10 cellular contexts compared by ENCODE assay signal in the genomic region with DNA sequence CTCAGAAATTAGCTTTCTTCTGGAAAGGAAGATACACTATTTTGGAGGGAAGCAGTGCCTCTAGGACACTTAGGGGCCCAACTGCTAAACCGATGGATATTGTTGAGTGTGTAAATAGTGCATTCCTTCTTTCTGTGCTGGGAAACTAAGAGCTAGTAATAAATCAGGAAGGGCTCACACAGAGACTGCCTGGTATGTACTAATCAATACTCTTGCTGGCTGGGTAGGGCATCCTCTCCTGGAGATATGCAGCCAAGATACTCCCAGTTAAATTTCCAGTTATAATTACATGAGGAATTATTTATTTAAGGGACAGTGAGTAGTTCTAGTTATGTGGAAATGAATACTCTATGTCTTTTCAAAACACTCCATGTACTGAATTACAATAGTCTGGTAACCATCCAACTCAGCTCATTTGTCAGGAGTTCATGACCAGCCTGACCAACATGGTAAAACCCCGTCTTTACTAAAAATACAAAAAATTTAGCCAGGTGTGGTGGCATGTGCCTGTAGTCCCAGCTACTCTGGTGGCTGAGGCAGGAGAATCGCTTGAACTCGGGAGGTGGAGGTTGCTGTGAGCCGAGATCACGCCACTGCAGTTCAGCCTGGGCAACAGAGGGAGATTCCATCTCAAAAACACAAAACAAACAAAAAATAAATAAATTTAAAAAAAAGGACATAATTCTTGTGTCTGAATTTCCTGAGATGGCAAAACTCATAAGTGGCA.
DNase-seq lines count a peak whose midpoint lies in the region; ATAC-seq and TF ChIP-seq lines count a peak whose summit lies in the region.
"Had no signal": no experiment of that assay in that cellular context is flagged by ENCODE, and none has a peak within 500 bp of the region (broad histone marks: within the 10 kb centered on the region; RNA-seq: fewer than 3 reads in every experiment).

No MANE protein-coding gene starts in this region.

- peaks cover 32% of the 10 kb centered on the region for H3K79me2 ChIP-seq in neural progenitor cell (ENCODE audit: low read depth)

- peak overlapping the region; percentile 78 for H3K4me3 Mint-ChIP-seq in activated T-cell treated with anti-CD3 and anti-CD28 coated beads, Interleukin-2, amount 50 U/mL, for 24 hours
- peak overlapping the region; percentile 64 for H3K4me3 Mint-ChIP-seq in neural progenitor cell

- H3K18ac ChIP-seq in IMR-90 (ENCODE audit: low read depth, low read length): no peak overlapping the region

- H2AK5ac ChIP-seq in IMR-90 (ENCODE audit: low read depth, low read length): no peak overlapping the region

- no peak for DNase-seq in activated T-cell treated with anti-CD3 and anti-CD28 coated beads, Interleukin-2, amount 50 U/mL, for 24 hours
- DNase-seq in activated T-cell treated with anti-CD3 and anti-CD28 coated beads for 4 hours (no peak), IMR-90 (no peak), neural progenitor cell (ENCODE audit: low spot score) (no peak), transverse colon (no peak)
- DNase-seq in activated CD4-positive, CD25-positive, alpha-beta regulatory T cell (lab: John Stamatoyannopoulos, UW): no peak
- no peak for DNase-seq in activated CD4-positive, CD25-positive, alpha-beta regulatory T cell treated with anti-CD3 and anti-CD28 coated beads, Interleukin-2, amount 50 U/mL, for 72 hours
- DNase-seq: NCI-H1694 treated with DMSO at 0.1 percent for 48 hours had no signal

- no peak overlapping the region for H2BK15ac ChIP-seq in IMR-90 (ENCODE audit: low read depth, low read length)

- H4K20me1 ChIP-seq in IMR-90 (ENCODE audit: insufficient read depth, low read length): no peaks in the 10 kb centered on the region
- H4K20me1 ChIP-seq in neural progenitor cell (ENCODE audit: low read depth): peaks cover 6% of the 10 kb centered on the region

- POLR2A ChIA-PET in IMR-90 (lab: Charles Lee; ENCODE audit: unreplicated experiment): interaction anchor here (1.5 kb wide), 1 partner anchor 81 kb away, joined by 5 read pairs; a partner anchor contains a TSS

- H3K27me3 ChIP-seq in IMR-90 (ENCODE audit: control insufficient read depth, insufficient read depth, low read length): no peaks in the 10 kb centered on the region
- no peaks in the 10 kb centered on the region for H3K27me3 ChIP-seq in neural progenitor cell
- H3K27me3 ChIP-seq in transverse colon: peaks cover 23% of the 10 kb centered on the region

- H3K27ac ChIP-seq in IMR-90 (ENCODE audit: insufficient read depth, low read length): no peak overlapping the region; the same call in 1 of the 2 replicates
- H3K27ac ChIP-seq in VCaP: peak overlapping the region; percentile 88
- peak overlapping the region; percentile 47 for H3K27ac ChIP-seq in neural progenitor cell
- H3K27ac ChIP-seq in transverse colon: peak overlapping the region in 1 of 4 donors; percentile 94

- H3K4me2 ChIP-seq in IMR-90 (ENCODE audit: low read depth, low read length) (peak overlapping the region; percentile 45), neural progenitor cell (peak overlapping the region; percentile 84)

- in situ Hi-C loops in IMR-90 (cut with MboI; ENCODE audit: low sequenced_read_pairs): loop anchor here (10.0 to 25.0 kb wide), 2 partner anchors 1500 to 1777 kb away; a partner anchor contains a TSS
- in situ Hi-C loops in transverse colon (cut with MboI; ENCODE audit: low pct_ligation_motif_present in 1 of 4, low pct_unique_long_range_greater_than_20kb in 1 of 4, low sequenced_read_pairs in 3 of 4): loop anchor here in 3 of 4 donors (25.0 kb wide), 1 partner anchor 1775 kb away; a partner anchor contains a TSS

- H2AK9ac ChIP-seq in IMR-90 (replicated peaks; ENCODE audit: low read depth, low read length, poor library complexity): no peak overlapping the region

- peak overlapping the region; percentile 26; the same call in 1 of the 2 replicates for H4K5ac ChIP-seq in IMR-90 (ENCODE audit: low read depth, low read length)

- no peak overlapping the region for H2AFZ ChIP-seq in IMR-90 (replicated peaks; ENCODE audit: low read length, poor library complexity)
- H2AFZ ChIP-seq in neural progenitor cell (replicated peaks): no peak overlapping the region

- no peak overlapping the region for H3K56ac ChIP-seq in IMR-90 (ENCODE audit: extremely low read depth, insufficient read depth, low read length)

- H3K36me3 ChIP-seq in IMR-90 (ENCODE audit: control insufficient read depth, insufficient read depth, low read length) (no peaks in the 10 kb centered on the region), neural progenitor cell (no peaks in the 10 kb centered on the region), transverse colon (no peaks in the 10 kb centered on the region)

- no peaks in the 10 kb centered on the region for H3K79me1 ChIP-seq in IMR-90 (ENCODE audit: low read depth in 1 of 2, low read length in 2 of 2)

- peaks cover 82% of the 10 kb centered on the region for H3F3A ChIP-seq in neural progenitor cell (ENCODE audit: low read depth)

- 0% methylated on average over 1 of the region's 6 CpGs; no CpG with 5 or more reads in 1 of the 2 experiments for whole genome bisulfite sequencing in IMR-90 (ENCODE audit: extremely low coverage in 2 of 2, insufficient read length in 1 of 2), 2 experiments
- 72 to 80% methylated on average over 5 to 6 of the region's 6 CpGs for WGBS in transverse colon (ENCODE audit: low coverage in 1 of 2), 2 donors

- H3K9me3 Mint-ChIP-seq in activated T-cell treated with anti-CD3 and anti-CD28 coated beads, Interleukin-2, amount 50 U/mL, for 24 hours: no peaks in the 10 kb centered on the region
- H3K9me3 Mint-ChIP-seq in neural progenitor cell: no peaks in the 10 kb centered on the region

- 0 out of 2 replicates have a peak overlapping the region, but pooled peaks have one; percentile 30 for H3K4ac ChIP-seq in IMR-90 (ENCODE audit: low read depth, low read length)

- no peak overlapping the region for H2BK120ac ChIP-seq in IMR-90 (ENCODE audit: low read depth, low read length)

- peaks cover 65% of the 10 kb centered on the region for H3K4me1 Mint-ChIP-seq in activated T-cell treated with anti-CD3 and anti-CD28 coated beads, Interleukin-2, amount 50 U/mL, for 24 hours (ENCODE audit: low read depth)
- H3K4me1 Mint-ChIP-seq in neural progenitor cell: peaks cover 54% of the 10 kb centered on the region

- dilution Hi-C loops in IMR-90 (cut with HindIII; ENCODE audit: low sequenced_read_pairs, unreplicated experiment): no loop called here

- H3K9me3 ChIP-seq in IMR-90 (ENCODE audit: control insufficient read depth, insufficient read depth, low read length): no peaks in the 10 kb centered on the region
- no peaks in the 10 kb centered on the region for H3K9me3 ChIP-seq in neural progenitor cell (ENCODE audit: low read depth)
- H3K9me3 ChIP-seq in transverse colon: no peaks in the 10 kb centered on the region

- no peak overlapping the region for H3K14ac ChIP-seq in IMR-90 (replicated peaks; ENCODE audit: low read depth, low read length)

- H3K36me3 Mint-ChIP-seq in activated T-cell treated with anti-CD3 and anti-CD28 coated beads, Interleukin-2, amount 50 U/mL, for 24 hours (ENCODE audit: low read depth): peaks cover 14% of the 10 kb centered on the region
- no peaks in the 10 kb centered on the region for H3K36me3 Mint-ChIP-seq in neural progenitor cell

- peak overlapping the region; percentile 81 for H3K27ac Mint-ChIP-seq in activated T-cell treated with anti-CD3 and anti-CD28 coated beads, Interleukin-2, amount 50 U/mL, for 24 hours
- H3K27ac Mint-ChIP-seq in neural progenitor cell: peak overlapping the region; percentile 93

- H4K91ac ChIP-seq in IMR-90 (ENCODE audit: insufficient read depth, low read depth, low read length): no peak overlapping the region

- no peaks in the 10 kb centered on the region for H3K9me1 ChIP-seq in IMR-90 (ENCODE audit: insufficient read depth, low read length)

- no TSS peak for BruUV-seq in IMR-90 (replicated peaks; lab: Mats Ljungman, UMichigan)

- H2BK5ac ChIP-seq in IMR-90 (ENCODE audit: low read depth, low read length, poor library complexity, severe bottlenecking): no peak overlapping the region

- peaks cover 2% of the 10 kb centered on the region; the same call in 1 of the 2 replicates for H3K4me1 ChIP-seq in IMR-90 (ENCODE audit: control insufficient read depth, insufficient read depth, low read length)
- peaks cover 33% of the 10 kb centered on the region for H3K4me1 ChIP-seq in neural progenitor cell
- H3K4me1 ChIP-seq in transverse colon: peaks cover 0 to 47% (median 16%) of the 10 kb centered on the region in 4 donors

- no peak for TF ChIP-seq EP300 in transverse colon (IDR thresholded peaks at IDR 0.05; ENCODE audit: low read depth)

- intact Hi-C loops in IMR-90 (cut with micrococcal nuclease) (no loop called here), transverse colon (cut with DNase I; ENCODE audit: low total_unique reads) (no loop called here)

- H3K9ac ChIP-seq in IMR-90 (ENCODE audit: low read depth, low read length) (no peak overlapping the region), neural progenitor cell (no peak overlapping the region)

- CTCF ChIA-PET in IMR-90 (lab: Yijun Ruan, JAX): interaction anchor here (1.7 kb wide), 1 partner anchor 83 kb away, joined by 5 read pairs; no protein-coding TSS in a partner anchor

- no peak for TF ChIP-seq CTCF in IMR-90 (conservative IDR thresholded peaks at IDR 0.05; ENCODE audit: low read depth, low read length)
- TF ChIP-seq CTCF in VCaP (conservative IDR thresholded peaks at IDR 0.05): no peak
- no peak for TF ChIP-seq CTCF in neural progenitor cell (IDR thresholded peaks at IDR 0.05)
- TF ChIP-seq CTCF in transverse colon (IDR thresholded peaks at IDR 0.05): no peak

- H4K8ac ChIP-seq in IMR-90 (ENCODE audit: low read depth in 2 of 2, low read length in 2 of 2): no peak overlapping the region

- H2BK20ac ChIP-seq in IMR-90 (ENCODE audit: low read depth, low read length): no peak overlapping the region

- no peak for ATAC-seq in IMR-90 (ENCODE audit: low read depth)

- H3K4me3 ChIP-seq in IMR-90 (ENCODE audit: insufficient read depth, low read depth, low read length): no peak overlapping the region
- H3K4me3 ChIP-seq in neural progenitor cell: peak overlapping the region; percentile 68
- H3K4me3 ChIP-seq in transverse colon: no peak overlapping the region

- no peak for TF ChIP-seq POLR2A in IMR-90 (IDR thresholded peaks at IDR 0.05; ENCODE audit: low read depth, low read length)
- no peak for TF ChIP-seq POLR2A in transverse colon (IDR thresholded peaks at IDR 0.05)

- peak overlapping the region; percentile 73; the same call in 1 of the 2 replicates for H3K23ac ChIP-seq in IMR-90 (ENCODE audit: low read depth, low read length)

- H3K27me3 Mint-ChIP-seq in activated T-cell treated with anti-CD3 and anti-CD28 coated beads, Interleukin-2, amount 50 U/mL, for 24 hours: no peaks in the 10 kb centered on the region
- H3K27me3 Mint-ChIP-seq in neural progenitor cell (ENCODE audit: insufficient read depth, low read depth): peaks cover 2% of the 10 kb centered on the region
- H3K27me3 Mint-ChIP-seq: B cell had no signal

- no peak for TF ChIP-seq RAD21 in IMR-90 (IDR thresholded peaks at IDR 0.05; ENCODE audit: low read length)

TF ChIP-seq in IMR-90, 13 proteins besides CTCF, POLR2A, EP300 and RAD21:
- TF ChIP-seq CHD1 (IDR thresholded peaks at IDR 0.05; ENCODE audit: low read depth, low read length) (no peak), CEBPB (IDR thresholded peaks at IDR 0.05; ENCODE audit: low read depth, low read length) (no peak), SMC3 (IDR thresholded peaks at IDR 0.05; ENCODE audit: low read depth, low read length) (no peak)
